11 cellular contexts compared by ENCODE assay signal in the genomic region with DNA sequence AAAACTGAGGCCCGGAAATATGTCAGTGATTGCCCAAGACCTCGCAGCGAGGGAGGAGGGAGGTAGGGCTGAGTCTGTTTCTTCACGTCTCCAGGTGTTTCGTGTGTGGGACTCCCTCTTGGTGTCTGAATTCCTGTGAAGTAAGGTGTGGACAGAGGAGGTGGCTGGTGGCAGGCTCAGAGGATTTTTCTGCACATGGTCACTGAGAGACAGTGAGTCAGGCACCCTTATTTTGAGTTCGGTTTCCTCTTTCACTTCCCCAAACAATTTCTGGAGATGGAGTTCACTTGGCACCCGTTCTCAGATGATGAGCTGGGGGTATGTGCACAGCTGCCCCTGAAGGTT.
A peak's percentile ranks its signal among the peaks of the same experiment; 100 is the strongest.
DNase-seq lines count a peak whose midpoint lies in the region; ATAC-seq and TF ChIP-seq lines count a peak whose summit lies in the region.
"Had no signal": no experiment of that assay in that cellular context is flagged by ENCODE, and none has a peak within 500 bp of the region (broad histone marks: within the 10 kb centered on the region; RNA-seq: fewer than 3 reads in every experiment).

No MANE protein-coding gene starts in this region.

- H3K9me2 ChIP-seq in MM.1S (replicated peaks; ENCODE audit: insufficient read depth, low read length), result no peaks in the 10 kb centered on the region

- ATAC-seq in GM21367 (IDR thresholded peaks at IDR 0.05; ENCODE audit: unreplicated experiment), result peak; percentile 62

- H3K4me3 ChIP-seq in MM.1S (ENCODE audit: low read length) (no peak overlapping the region), brain microvascular endothelial cell (ENCODE audit: low read depth, low read length) (no peak overlapping the region)

- H3K27ac ChIP-seq in MM.1S (ENCODE audit: low read length), result no peak overlapping the region
- no peak overlapping the region for H3K27ac ChIP-seq in brain microvascular endothelial cell
- H3K27ac ChIP-seq: VCaP had no signal

- no peak overlapping the region for H3K9ac ChIP-seq in MM.1S (ENCODE audit: low read length)

- no peaks in the 10 kb centered on the region for H3K79me2 ChIP-seq in MM.1S (ENCODE audit: low read length)

- in situ Hi-C loops in brain microvascular endothelial cell (cut with HindIII; ENCODE audit: low pct_ligation_motif_present, low sequenced_read_pairs), result no loop called here

- DNase-seq in AG20443 (ENCODE audit: low spot score), result peak; percentile 53
- no peak for DNase-seq in MM.1S
- DNase-seq in fibroblast of peridontal ligament (ENCODE audit: extremely low read depth), result peak; percentile 50
- DNase-seq in UCSD-AML1 (lab: John Stamatoyannopoulos, UW; ENCODE audit: unreplicated experiment), result no peak
- DNase-seq in HuH-7 (ENCODE audit: low spot score), result no peak
- no peak for DNase-seq in brain microvascular endothelial cell
- DNase-seq in T-helper 9 cell, result no peak
- DNase-seq: NCI-H446; stimulated activated CD4-positive, alpha-beta T cell treated with anti-CD3 and anti-CD28 coated beads, Interleukin-2, amount 100 ng/mL, for 24 hours had no signal

- H3F3A ChIP-seq in MM.1S (ENCODE audit: insufficient read depth, low read length), result no peaks in the 10 kb centered on the region

- no peak overlapping the region for H2AFZ ChIP-seq in MM.1S (ENCODE audit: low read length)

- H3K36me3 ChIP-seq in MM.1S (replicated peaks; ENCODE audit: insufficient read depth, low read length) (no peaks in the 10 kb centered on the region), brain microvascular endothelial cell (replicated peaks) (no peaks in the 10 kb centered on the region)

- 0 out of 2 replicates have a peak, but pooled peaks cover 8% of the 10 kb centered on the region for H3K4me1 ChIP-seq in MM.1S (ENCODE audit: low read length)

- no peaks in the 10 kb centered on the region for H4K20me1 ChIP-seq in MM.1S (ENCODE audit: insufficient read depth, low read length)

- no peaks in the 10 kb centered on the region for H3K9me3 ChIP-seq in MM.1S (replicated peaks; ENCODE audit: insufficient read depth, low read length)

- H3K4me2 ChIP-seq in MM.1S (ENCODE audit: low read depth, low read length), result peak overlapping the region; percentile 2; the same call in 1 of the 2 replicates

- H3K27me3 ChIP-seq in MM.1S (replicated peaks; ENCODE audit: insufficient read depth, low read length) (peaks cover 20% of the 10 kb centered on the region), brain microvascular endothelial cell (replicated peaks) (peaks cover 33% of the 10 kb centered on the region)

- TF ChIP-seq CTCF in MM.1S (IDR thresholded peaks at IDR 0.05; ENCODE audit: low read length) (no peak), brain microvascular endothelial cell (IDR thresholded peaks at IDR 0.05; ENCODE audit: low read depth, low read length, missing control alignments) (no peak)

Comparison
In these comparisons a context has a peak if more than half of its experiments do, and no peak if none do; other contexts are left out.
1. DNase-seq: peak in AG20443 (single experiment) and fibroblast of peridontal ligament (single experiment); none in MM.1S (single experiment), UCSD-AML1 (single experiment), HuH-7 (single experiment), brain microvascular endothelial cell (single experiment) and T-helper 9 cell (single experiment).